In genomic region chr20:46894971-46895905, GRCh38 we compare ENCODE assay signal across 8 cellular contexts. TPM values are rescaled to one million over a fixed set of nuclear protein-coding genes. Genes with fewer than 3 reads are reported as not detected.
DNase-seq lines count a peak whose midpoint lies in the region; ATAC-seq and TF ChIP-seq lines count a peak whose summit lies in the region.

No MANE protein-coding gene starts in this region.

- POLR2A ChIA-PET in Caco-2 (lab: Charles Lee): interaction anchor here (0.7 kb wide), 1 partner anchor 21 kb away, joined by 14 read pairs; no protein-coding TSS in a partner anchor

- 2% methylated on average over 25 of the region's 65 CpGs for WGBS in esophagus muscularis mucosa

- H3K4me1 ChIP-seq in Caco-2 (peaks cover 4% of the 10 kb centered on the region; the same call in 1 of the 2 replicates), esophagus muscularis mucosa (peaks cover 0 to 19% (median 9%) of the 10 kb centered on the region in 4 donors)

- TF ChIP-seq POLR2A in esophagus muscularis mucosa (IDR thresholded peaks at IDR 0.05; ENCODE audit: low read depth): no peak

- H3K36me3 ChIP-seq in Caco-2 (ENCODE audit: control insufficient read depth, insufficient read depth, low read length) (no peaks in the 10 kb centered on the region), esophagus muscularis mucosa (no peaks in the 10 kb centered on the region)

- BruUV-seq in Caco-2 (replicated peaks; lab: Mats Ljungman, UMichigan): no TSS peak

- TF ChIP-seq CTCF in Caco-2 (IDR thresholded peaks at IDR 0.05; ENCODE audit: insufficient read depth in 1 of 2, low read depth in 1 of 2, low read length in 1 of 2, severe bottlenecking in 1 of 2, unreplicated experiment in 1 of 2) (no peak), esophagus muscularis mucosa (IDR thresholded peaks at IDR 0.05) (no peak), neural crest cell (conservative IDR thresholded peaks at IDR 0.05) (no peak)

- TF ChIP-seq EP300 in esophagus muscularis mucosa (IDR thresholded peaks at IDR 0.05): no peak

- H3K9me3 ChIP-seq in Caco-2 (0 out of 2 replicates have a peak, but pooled peaks cover 8% of the 10 kb centered on the region), esophagus muscularis mucosa (peaks cover 0 to 15% (median 12%) of the 10 kb centered on the region in 4 donors)

- intact Hi-C loops in Caco-2 (cut with micrococcal nuclease; ENCODE audit: unreplicated experiment): loop anchor here (10.0 kb wide), 1 partner anchor 130 kb away; no protein-coding TSS in a partner anchor
- intact Hi-C loops in esophagus muscularis mucosa (cut with DNase I): no loop called here

- H3K4me3 Mint-ChIP-seq in Caco-2 (ENCODE audit: unreplicated experiment) (peak overlapping the region; percentile 37), neural crest cell (peak overlapping the region; percentile 83)

- CTCF ChIA-PET in Caco-2 (lab: Charles Lee): no interaction called here

- H3K9me3 Mint-ChIP-seq in Caco-2 (ENCODE audit: unreplicated experiment) (peaks cover 9% of the 10 kb centered on the region), neural crest cell (peaks cover 6% of the 10 kb centered on the region)

- H3K27ac ChIP-seq in esophagus muscularis mucosa (replicated peaks in 1 of 4): peak overlapping the region in 3 of 4 donors; percentile 41 to 66 (median 44)

- no peaks in the 10 kb centered on the region for H3K36me3 Mint-ChIP-seq in Caco-2 (ENCODE audit: insufficient read depth, unreplicated experiment)
- peaks cover 6% of the 10 kb centered on the region for H3K36me3 Mint-ChIP-seq in neural crest cell (ENCODE audit: low read depth)

- DNase-seq in Caco-2: peak; percentile 15 to 46
- peak; percentile 66 for DNase-seq in NCI-H524 treated with DMSO at 0.1 percent for 48 hours (lab: John Stamatoyannopoulos, UW)
- no peak for DNase-seq in esophagus muscularis mucosa (ENCODE audit: extremely low spot score)
- peak; percentile 15 for DNase-seq in neural crest cell (ENCODE audit: low read depth, low spot score)
- DNase-seq in T-helper 9 cell: no peak
- no peak for DNase-seq in activated CD4-positive, CD25-positive, alpha-beta regulatory T cell (lab: John Stamatoyannopoulos, UW)
- DNase-seq in stimulated activated CD8-positive, alpha-beta memory T cell treated with anti-CD3 and anti-CD28 coated beads, Interleukin-4, amount 100 ng/mL, for 48 hours: no peak

- peaks cover 67% of the 10 kb centered on the region for H3K27me3 Mint-ChIP-seq in Caco-2 (ENCODE audit: insufficient read depth, unreplicated experiment)
- H3K27me3 Mint-ChIP-seq in neural crest cell (ENCODE audit: low read depth): peaks cover 80% of the 10 kb centered on the region

- 0 out of 2 replicates have a peak overlapping the region, but pooled peaks have one; percentile 8 for H3K4me3 ChIP-seq in Caco-2 (ENCODE audit: low read depth, low read length)
- H3K4me3 ChIP-seq in esophagus muscularis mucosa: peak overlapping the region; percentile 57 to 67 (median 59)

- no peak overlapping the region for H3K27ac Mint-ChIP-seq in Caco-2 (ENCODE audit: unreplicated experiment)
- H3K27ac Mint-ChIP-seq in neural crest cell (ENCODE audit: unreplicated experiment): no peak overlapping the region

- H3K4me1 Mint-ChIP-seq in Caco-2 (ENCODE audit: low read depth, unreplicated experiment): no peaks in the 10 kb centered on the region
- peaks cover 9% of the 10 kb centered on the region for H3K4me1 Mint-ChIP-seq in neural crest cell

- peaks cover 15% of the 10 kb centered on the region for H3K27me3 ChIP-seq in Caco-2 (replicated peaks; ENCODE audit: control insufficient read depth, insufficient read depth, low read length)
- peaks cover 0 to 34% (median 3%) of the 10 kb centered on the region in 4 donors for H3K27me3 ChIP-seq in esophagus muscularis mucosa

- ATAC-seq in HG03108 (IDR thresholded peaks at IDR 0.05; ENCODE audit: unreplicated experiment): no peak

RNA-seq across cellular contexts. Expression of gene EYA2, which starts 0.6 kb away (rescaled TPM):
- total RNA-seq in Caco-2 (2022) (0.25 and 0.30 TPM in 2 replicates), esophagus muscularis mucosa (1 to 10 TPM; 1.2 to 5.9 (median 4.2) TPM), neural crest cell (1.3 and 1.4 TPM in 2 replicates)

Comparison
In these comparisons a context has a peak if more than half of its experiments do, and no peak if none do; other contexts are left out.
1. DNase-seq: peak in Caco-2 (2 of 2), NCI-H524 treated with DMSO at 0.1 percent for 48 hours (single experiment) and neural crest cell (single experiment); none in esophagus muscularis mucosa (single experiment), T-helper 9 cell (single experiment), activated CD4-positive, CD25-positive, alpha-beta regulatory T cell (0 of 4) and stimulated activated CD8-positive, alpha-beta memory T cell treated with anti-CD3 and anti-CD28 coated beads, Interleukin-4, amount 100 ng/mL, for 48 hours (single experiment).